ENCODE assay signal across 10 cellular contexts in genomic region chr4:52288212-52288611, GRCh38.
"Had no signal": no experiment of that assay in that cellular context is flagged by ENCODE, and none has a peak within 500 bp of the region (broad histone marks: within the 10 kb centered on the region; RNA-seq: fewer than 3 reads in every experiment).

No MANE protein-coding gene starts in this region.

- H3K4me2 ChIP-seq: KMS-11 had no signal

- H3K36me3 ChIP-seq: HAP-1 had no signal

- H3K4me3 Mint-ChIP-seq: HFFc6, IgD-negative memory B cell had no signal

- ATAC-seq: HCT116, HepG2 had no signal

- DNase-seq: GOT3, H7, HFFc6, KBM-7 had no signal

- H3K4me1 Mint-ChIP-seq: IgD-negative memory B cell had no signal

- H3K4me1 ChIP-seq: HAP-1 had no signal

- H3K27ac Mint-ChIP-seq: HFFc6, IgD-negative memory B cell had no signal

- H3K9me3 Mint-ChIP-seq: HFFc6, IgD-negative memory B cell had no signal

- H3K4me3 ChIP-seq: HAP-1 had no signal

- H3K27ac ChIP-seq: HL-60, KMS-11 had no signal

- H3K9me3 ChIP-seq: HAP-1 had no signal

- H3K36me3 Mint-ChIP-seq: IgD-negative memory B cell had no signal

- H3K9ac ChIP-seq: KMS-11 had no signal
